8 cellular contexts compared by ENCODE assay signal in the genomic region with DNA sequence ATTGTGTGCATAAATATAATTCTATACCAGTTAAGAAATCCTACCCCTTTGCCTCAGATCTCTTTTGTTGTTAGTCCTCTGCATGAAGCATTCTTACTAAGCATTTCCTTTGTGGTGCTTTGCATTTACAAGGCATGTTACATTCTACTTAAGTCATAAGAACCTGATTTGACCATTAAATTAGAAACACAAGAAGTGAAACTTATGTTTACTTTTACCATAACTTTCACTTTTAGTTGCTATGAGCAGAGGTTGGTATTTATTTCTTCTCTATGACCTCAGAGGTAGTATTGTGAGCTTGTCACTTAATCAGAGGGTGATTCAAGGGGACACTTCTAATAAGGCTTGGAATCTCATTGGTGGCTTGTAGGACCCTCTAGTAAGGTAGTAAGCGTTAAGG. TPM values are rescaled to one million over a fixed set of nuclear protein-coding genes. Genes with fewer than 3 reads are reported as not detected.
DNase-seq lines count a peak whose midpoint lies in the region; ATAC-seq and TF ChIP-seq lines count a peak whose summit lies in the region.

No MANE protein-coding gene starts in this region.

- peak; percentile 76 for ATAC-seq in GM21619 (IDR thresholded peaks at IDR 0.05; ENCODE audit: unreplicated experiment)
- peak; percentile 58 for ATAC-seq in effector memory CD8-positive, alpha-beta T cell (replicated peaks)

- DNase-seq in GM13976 (ENCODE audit: low spot score) (peak; percentile 70), LHCN-M2 (ENCODE audit: low read depth) (peak; percentile 25), activated gamma-delta T cell treated with Interleukin-2 at 50 U/mL for 16 hours (no peak), posterior vena cava (ENCODE audit: low spot score) (no peak), NCI-H1092 treated with DMSO at 0.1 percent for 48 hours (lab: John Stamatoyannopoulos, UW) (no peak), nephron progenitor cell (no peak)
- DNase-seq in effector memory CD8-positive, alpha-beta T cell: no peak

- peak overlapping the region in 1 of 2 donors; percentile 24 for H3K4me3 Mint-ChIP-seq in effector memory CD8-positive, alpha-beta T cell
- no peak overlapping the region for H3K4me3 Mint-ChIP-seq in nephron progenitor cell

- H3K27ac Mint-ChIP-seq in effector memory CD8-positive, alpha-beta T cell: peak overlapping the region; percentile 49 to 93
- H3K27ac Mint-ChIP-seq in nephron progenitor cell: no peak overlapping the region

- H3K27me3 Mint-ChIP-seq in effector memory CD8-positive, alpha-beta T cell: no peaks in the 10 kb centered on the region
- H3K27me3 Mint-ChIP-seq in nephron progenitor cell (ENCODE audit: low read depth, poor library complexity): no peaks in the 10 kb centered on the region

- in situ Hi-C loops in GM13976 (cut with MboI; ENCODE audit: low sequenced_read_pairs, unreplicated experiment): no loop called here

- TF ChIP-seq CTCF in GM13976 (IDR thresholded peaks at IDR 0.05; ENCODE audit: borderline replicate concordance, control extremely low read depth, extremely low read depth, insufficient read depth, missing control alignments) (no peak), nephron progenitor cell (IDR thresholded peaks at IDR 0.05) (no peak)

- H3K9me3 Mint-ChIP-seq in effector memory CD8-positive, alpha-beta T cell: no peaks in the 10 kb centered on the region
- peaks cover 11% of the 10 kb centered on the region for H3K9me3 Mint-ChIP-seq in nephron progenitor cell

- H3K4me1 Mint-ChIP-seq in effector memory CD8-positive, alpha-beta T cell (ENCODE audit: low read depth in 2 of 2): peaks cover 44 to 76% of the 10 kb centered on the region in 2 donors
- H3K4me1 Mint-ChIP-seq in nephron progenitor cell: peaks cover 29% of the 10 kb centered on the region

- intact Hi-C loops in posterior vena cava (cut with DNase I): no loop called here

- no peaks in the 10 kb centered on the region for H3K36me3 Mint-ChIP-seq in effector memory CD8-positive, alpha-beta T cell (ENCODE audit: insufficient read depth)
- H3K36me3 Mint-ChIP-seq in nephron progenitor cell (ENCODE audit: low read depth): peaks cover 17% of the 10 kb centered on the region

RNA-seq across cellular contexts. Expression of gene FAM20B, which starts 9.0 kb away (rescaled TPM):
- total RNA-seq in LHCN-M2 (2014; rRNA removed) (34.8 and 37.0 TPM in 2 replicates), posterior vena cava (10 to 100 TPM; 71.7 to 91.1 TPM)
- 13.7 TPM for polyA plus RNA-seq in LHCN-M2 (2012)

RNA-seq across cellular contexts. Expression of gene TOR3A, which starts 47.1 kb away (rescaled TPM):
- total RNA-seq in LHCN-M2 (2014; rRNA removed) (47.1 and 54.6 TPM in 2 replicates), posterior vena cava (10 to 100 TPM; 13.0 to 18.3 TPM)
- polyA plus RNA-seq in LHCN-M2 (2012): 15.5 TPM

Comparison
In these comparisons a context has a peak if more than half of its experiments do, and no peak if none do; other contexts are left out.
1. DNase-seq: peak in GM13976 (single experiment) and LHCN-M2 (single experiment); none in effector memory CD8-positive, alpha-beta T cell (0 of 3), activated gamma-delta T cell treated with Interleukin-2 at 50 U/mL for 16 hours (single experiment), posterior vena cava (single experiment), NCI-H1092 treated with DMSO at 0.1 percent for 48 hours (single experiment) and nephron progenitor cell (single experiment).